In genomic region chr1:180571060-180571831, GRCh38 we compare ENCODE assay signal across 1 cellular context.
TF ChIP-seq lines count a peak whose summit lies in the region.

No MANE protein-coding gene starts in this region.

TF ChIP-seq in HCT116, 20 proteins besides CTCF, POLR2A, EP300 and RAD21 (continued from another document):
- TF ChIP-seq ELF1 (IDR thresholded peaks at IDR 0.05; ENCODE audit: borderline replicate concordance, low read depth) = no peak
- TF ChIP-seq EGR1 (IDR thresholded peaks at IDR 0.05; ENCODE audit: low read depth) = no peak
- no peak for TF ChIP-seq ZBTB33 (IDR thresholded peaks at IDR 0.05; ENCODE audit: extremely low read depth, insufficient replicate concordance, low read length)
- TF ChIP-seq EZH2phosphoT487 (IDR thresholded peaks at IDR 0.05; ENCODE audit: borderline replicate concordance) = no peak
- no peak for TF ChIP-seq EZH2 (IDR thresholded peaks at IDR 0.05)
- no peak for TF ChIP-seq SRF (IDR thresholded peaks at IDR 0.05; ENCODE audit: low read depth)
- TF ChIP-seq CEBPB (IDR thresholded peaks at IDR 0.05; ENCODE audit: low read depth) = no peak
- TF ChIP-seq SP1 (IDR thresholded peaks at IDR 0.05; ENCODE audit: low read depth) = no peak
- TF ChIP-seq ZNF274 (IDR thresholded peaks at IDR 0.05; ENCODE audit: low read depth, low read length) = no peak
- TF ChIP-seq, protein P1, sequence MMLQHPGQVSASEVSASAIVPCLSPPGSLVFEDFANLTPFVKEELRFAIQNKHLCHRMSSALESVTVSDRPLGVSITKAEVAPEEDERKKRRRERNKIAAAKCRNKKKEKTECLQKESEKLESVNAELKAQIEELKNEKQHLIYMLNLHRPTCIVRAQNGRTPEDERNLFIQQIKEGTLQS (IDR thresholded peaks at IDR 0.05) = no peak
- TF ChIP-seq SIN3A (IDR thresholded peaks at IDR 0.05; ENCODE audit: low read depth) = no peak
- no peak for TF ChIP-seq JUND (IDR thresholded peaks at IDR 0.05)
